ENCODE assay signal across 1 cellular context in the genomic region with DNA sequence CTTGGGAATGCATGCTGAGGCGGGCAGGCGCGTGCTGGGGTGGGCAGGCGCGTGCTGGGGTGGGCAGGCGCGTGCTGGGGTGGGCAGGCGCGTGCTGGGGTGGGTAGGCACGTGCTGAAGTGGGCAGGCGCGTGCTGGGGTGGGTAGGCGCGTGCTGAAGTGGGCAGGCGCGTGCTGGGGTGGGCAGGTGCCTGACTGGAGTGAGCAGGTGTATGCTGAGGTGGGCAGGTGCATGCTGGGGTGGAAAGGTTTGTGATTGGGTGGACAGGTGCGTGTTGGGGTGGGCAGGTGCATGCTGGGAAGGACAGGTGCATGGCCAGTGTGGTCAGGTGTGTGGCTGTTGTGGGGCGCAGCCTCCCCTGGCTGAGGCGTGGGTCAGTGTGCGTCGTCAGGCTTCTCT.
A peak's percentile ranks its signal among the peaks of the same experiment; 100 is the strongest.
TF ChIP-seq lines count a peak whose summit lies in the region.

No MANE protein-coding gene starts in this region.

TF ChIP-seq in HepG2, 621 proteins besides CTCF, POLR2A, EP300 and RAD21:
- TF ChIP-seq, protein P1, sequence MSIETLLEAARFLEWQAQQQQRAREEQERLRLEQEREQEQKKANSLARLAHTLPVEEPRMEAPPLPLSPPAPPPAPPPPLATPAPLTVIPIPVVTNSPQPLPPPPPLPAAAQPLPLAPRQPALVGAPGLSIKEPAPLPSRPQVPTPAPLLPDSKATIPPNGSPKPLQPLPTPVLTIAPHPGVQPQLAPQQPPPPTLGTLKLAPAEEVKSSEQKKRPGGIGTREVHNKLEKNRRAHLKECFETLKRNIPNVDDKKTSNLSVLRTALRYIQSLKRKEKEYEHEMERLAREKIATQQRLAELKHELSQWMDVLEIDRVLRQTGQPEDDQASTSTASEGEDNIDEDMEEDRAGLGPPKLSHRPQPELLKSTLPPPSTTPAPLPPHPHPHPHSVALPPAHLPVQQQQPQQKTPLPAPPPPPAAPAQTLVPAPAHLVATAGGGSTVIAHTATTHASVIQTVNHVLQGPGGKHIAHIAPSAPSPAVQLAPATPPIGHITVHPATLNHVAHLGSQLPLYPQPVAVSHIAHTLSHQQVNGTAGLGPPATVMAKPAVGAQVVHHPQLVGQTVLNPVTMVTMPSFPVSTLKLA (IDR thresholded peaks at IDR 0.05): peak; percentile 17; the same call in 1 of the 2 replicates
- TF ChIP-seq PRMT3 (CRISPR knock-in tag; IDR thresholded peaks at IDR 0.05; ENCODE audit: borderline replicate concordance, low read depth): no peak
